In the genomic region with DNA sequence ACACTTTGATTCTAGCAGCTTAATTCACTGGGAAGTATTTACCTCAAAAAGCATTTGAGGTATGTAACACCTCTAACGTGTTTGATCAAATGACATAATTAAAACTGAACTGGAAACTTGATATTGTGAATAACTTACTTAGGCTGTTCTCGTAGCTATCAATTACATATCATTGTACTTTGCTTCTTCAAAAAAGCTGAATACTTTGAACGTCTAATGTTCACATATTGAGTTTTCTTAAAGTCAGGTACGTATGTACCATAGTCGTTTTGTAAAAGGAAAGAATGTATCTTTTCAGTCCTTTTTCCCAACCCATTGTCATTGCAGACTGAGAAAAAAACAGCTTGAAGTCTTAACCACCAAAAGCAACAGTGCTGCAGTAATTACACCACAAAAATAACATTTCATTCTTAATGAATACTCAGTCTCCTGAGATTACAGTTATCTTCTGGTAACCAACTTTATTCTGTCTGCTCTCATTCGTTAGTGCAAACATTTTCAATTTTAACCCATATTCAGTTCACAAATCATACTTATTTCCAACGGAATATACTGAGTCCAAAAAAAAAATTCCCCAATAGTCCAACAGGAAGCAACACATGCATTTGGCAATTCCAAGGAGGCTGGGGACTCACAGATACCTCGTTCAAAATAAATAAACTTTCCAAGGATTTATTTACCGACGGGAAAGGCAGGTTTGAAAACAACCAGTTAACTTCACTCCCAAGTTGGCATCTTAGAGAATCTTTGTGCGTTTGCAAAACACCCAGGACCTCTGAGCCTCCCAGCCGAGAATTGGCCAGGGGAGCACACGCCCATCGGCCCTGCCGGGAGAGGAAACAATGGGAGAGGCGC, we compare ENCODE assay signal across 8 cellular contexts. TPM values are rescaled to one million over a fixed set of nuclear protein-coding genes. Genes with fewer than 3 reads are reported as not detected.
A peak's percentile ranks its signal among the peaks of the same experiment; 100 is the strongest.
DNase-seq lines count a peak whose midpoint lies in the region; ATAC-seq and TF ChIP-seq lines count a peak whose summit lies in the region.

No MANE protein-coding gene starts in this region.

- peak overlapping the region; percentile 11 to 68 (median 41) for H3K4me3 ChIP-seq in gastrocnemius medialis

- H3K9me3 Mint-ChIP-seq in T-cell (no peaks in the 10 kb centered on the region), glutamatergic neuron (ENCODE audit: unreplicated experiment) (peaks cover 14% of the 10 kb centered on the region)

- intact Hi-C loops in gastrocnemius medialis (cut with DNase I; ENCODE audit: low total_unique reads) = no loop called here

- H3K36me3 ChIP-seq in gastrocnemius medialis = no peaks in the 10 kb centered on the region

- peaks cover 4 to 13% (median 8%) of the 10 kb centered on the region in 3 donors for H3K4me1 Mint-ChIP-seq in T-cell
- H3K4me1 Mint-ChIP-seq in glutamatergic neuron (ENCODE audit: low read depth, unreplicated experiment) = peaks cover 32% of the 10 kb centered on the region

- CTCF ChIA-PET in T-cell (lab: Charles Lee) = interaction anchor here (0.6 to 1.1 kb wide), 3 partner anchors 312 to 1541 kb away, joined by 3 to 5 read pairs (median 3); no protein-coding TSS in a partner anchor

- H3K4me1 ChIP-seq in gastrocnemius medialis = peaks cover 0 to 4% of the 10 kb centered on the region in 2 donors

- no peak overlapping the region for H3K27ac Mint-ChIP-seq in T-cell
- peak overlapping the region; percentile 97 for H3K27ac Mint-ChIP-seq in glutamatergic neuron (ENCODE audit: unreplicated experiment)

- TF ChIP-seq POLR2A in gastrocnemius medialis (IDR thresholded peaks at IDR 0.05) = no peak

- no peaks in the 10 kb centered on the region for H3K36me3 Mint-ChIP-seq in T-cell
- H3K36me3 Mint-ChIP-seq in glutamatergic neuron (ENCODE audit: unreplicated experiment) = no peaks in the 10 kb centered on the region

- peak; percentile 25 for ATAC-seq in HG02571 (IDR thresholded peaks at IDR 0.05; ENCODE audit: unreplicated experiment)
- peak in 2 of 4 experiments; percentile 5 to 15 for ATAC-seq in T-cell (replicated peaks in 1 of 4)
- peak; percentile 25 to 33 for ATAC-seq in gastrocnemius medialis
- no peak for ATAC-seq in HG03432 (IDR thresholded peaks at IDR 0.05; ENCODE audit: unreplicated experiment)

- POLR2A ChIA-PET in T-cell (lab: Charles Lee) = interaction anchor here in 1 of 2 donors (0.6 kb wide), 1 partner anchor 510 kb away, joined by 3 read pairs; no protein-coding TSS in a partner anchor

- TF ChIP-seq CTCF in glutamatergic neuron (IDR thresholded peaks at IDR 0.05; ENCODE audit: partially characterized antibody, unreplicated experiment) = no peak
- no peak for TF ChIP-seq CTCF in gastrocnemius medialis (IDR thresholded peaks at IDR 0.05 in 4 of 5, conservative IDR thresholded peaks at IDR 0.05 in 1 of 5)

- DNase-seq in DMS53 (lab: John Stamatoyannopoulos, UW) (peak; percentile 75), T-cell (no peak), glutamatergic neuron (peak; percentile 64), gastrocnemius medialis (no peak), GM03348 (ENCODE audit: low spot score) (no peak), NCI-H2029 treated with DMSO at 0.1 percent for 48 hours (lab: John Stamatoyannopoulos, UW) (no peak)

- peak overlapping the region in 3 of 4 donors; percentile 51 to 73 (median 59) for H3K27ac ChIP-seq in gastrocnemius medialis

- H3K4me3 Mint-ChIP-seq in T-cell = peak overlapping the region; percentile 79 to 84 (median 82)
- H3K4me3 Mint-ChIP-seq in glutamatergic neuron (ENCODE audit: unreplicated experiment) = peak overlapping the region; percentile 96

- no peaks in the 10 kb centered on the region for H3K9me3 ChIP-seq in gastrocnemius medialis

- in situ Hi-C loops in gastrocnemius medialis (cut with MboI; ENCODE audit: low sequenced_read_pairs in 4 of 4) = no loop called here

- H3K27me3 Mint-ChIP-seq in T-cell (peaks cover 44 to 56% of the 10 kb centered on the region in 2 donors), glutamatergic neuron (ENCODE audit: unreplicated experiment) (peaks cover 4% of the 10 kb centered on the region)

- peaks cover 26 to 45% (median 31%) of the 10 kb centered on the region in 3 donors for H3K27me3 ChIP-seq in gastrocnemius medialis

RNA-seq across cellular contexts. Expression of gene CHN1, which starts 1.1 kb away (rescaled TPM):
- total RNA-seq in T-cell (1 to 10 TPM; 1.4 to 3.2 (median 3.0) TPM), glutamatergic neuron (ENCODE audit: unreplicated experiment) (212 TPM), gastrocnemius medialis (1 to 10 TPM in 3 of 4 donors, under 1 TPM in 1; 0.66 to 4.7 (median 2.4) TPM)

Comparison
In these comparisons a context has a peak if more than half of its experiments do, and no peak if none do; other contexts are left out.
1. DNase-seq: peak in DMS53 (single experiment) and glutamatergic neuron (single experiment); none in T-cell (0 of 34), gastrocnemius medialis (0 of 2), GM03348 (single experiment) and NCI-H2029 treated with DMSO at 0.1 percent for 48 hours (single experiment).
2. RNA of gene CHN1, which starts 1.1 kb away (total RNA-seq): 212 TPM in glutamatergic neuron (single experiment); 0.66 to 4.7 TPM in gastrocnemius medialis and 1.4 to 3.2 TPM in T-cell; every median in the first group is over 10 times any median in the second.